1 cellular context compared by ENCODE assay signal in genomic region chr15:62088361-62088693, GRCh38.
TF ChIP-seq lines count a peak whose summit lies in the region.

No MANE protein-coding gene starts in this region.

TF ChIP-seq in HepG2, 621 proteins besides CTCF, POLR2A, EP300 and RAD21:
- TF ChIP-seq GPBP1L1 (CRISPR knock-in tag; IDR thresholded peaks at IDR 0.05) (no peak), ZNF121 (CRISPR knock-in tag; IDR thresholded peaks at IDR 0.05) (no peak), ZNF180 (CRISPR knock-in tag; IDR thresholded peaks at IDR 0.05; ENCODE audit: borderline replicate concordance, low read depth) (no peak), CHD4 (IDR thresholded peaks at IDR 0.05; ENCODE audit: borderline replicate concordance, low read length) (no peak), ZNF441 (CRISPR knock-in tag; IDR thresholded peaks at IDR 0.05; ENCODE audit: borderline replicate concordance) (no peak), DMTF1 (CRISPR knock-in tag; IDR thresholded peaks at IDR 0.05) (no peak)
TF ChIP-seq in HepG2: peak in this region for 0.
